ENCODE assay signal across 23 cellular contexts in genomic region chr13:109301711-109302110, GRCh38.
DNase-seq lines count a peak whose midpoint lies in the region; ATAC-seq and TF ChIP-seq lines count a peak whose summit lies in the region.
"Had no signal": no experiment of that assay in that cellular context is flagged by ENCODE, and none has a peak within 500 bp of the region (broad histone marks: within the 10 kb centered on the region; RNA-seq: fewer than 3 reads in every experiment).

No MANE protein-coding gene starts in this region.

- no peaks in the 10 kb centered on the region for H3K27me3 ChIP-seq in BE2C
- no peaks in the 10 kb centered on the region for H3K27me3 ChIP-seq in heart left ventricle

- H3K27me3 Mint-ChIP-seq in Calu3 (ENCODE audit: unreplicated experiment): no peaks in the 10 kb centered on the region
- no peaks in the 10 kb centered on the region for H3K27me3 Mint-ChIP-seq in effector memory CD8-positive, alpha-beta T cell

- 71 to 88% (median 78%) methylated on average over 2 to 5 of the region's 5 CpGs for WGBS in heart left ventricle, 4 donors

- DNase-seq in BE2C (peak; percentile 32), NCI-H1092 treated with DMSO at 0.1 percent for 48 hours (lab: John Stamatoyannopoulos, UW) (peak; percentile 28), NCI-H524 treated with DMSO at 0.1 percent for 48 hours (lab: John Stamatoyannopoulos, UW) (peak; percentile 98), cerebellum (ENCODE audit: low spot score) (peak; percentile 11), Calu3 (no peak), heart left ventricle (no peak)
- no peak for DNase-seq in effector memory CD8-positive, alpha-beta T cell
- DNase-seq: DMS79 treated with DMSO at 0.1 percent for 48 hours, H9, MM.1S, NCI-H1105 treated with DMSO at 0.1 percent for 48 hours, NCI-H2081 treated with DMSO at 0.1 percent for 48 hours, NCI-H2227 treated with DMSO at 0.1 percent for 48 hours, NCI-H510A, NCI-H774, OCI-M1, Right ventricle myocardium superior had no signal

- no peak for TF ChIP-seq CTCF in BE2C (IDR thresholded peaks at IDR 0.05; ENCODE audit: low read depth, low read length)
- no peak for TF ChIP-seq CTCF in Calu3 (IDR thresholded peaks at IDR 0.05; ENCODE audit: unreplicated experiment)
- no peak for TF ChIP-seq CTCF in heart left ventricle (IDR thresholded peaks at IDR 0.05)

- no peaks in the 10 kb centered on the region for H3K4me1 Mint-ChIP-seq in Calu3 (ENCODE audit: low read depth, unreplicated experiment)
- H3K4me1 Mint-ChIP-seq in effector memory CD8-positive, alpha-beta T cell (ENCODE audit: low read depth in 2 of 2): no peaks in the 10 kb centered on the region
- H3K4me1 Mint-ChIP-seq: CD14-positive monocyte had no signal

- no peak for ATAC-seq in HG03139 (IDR thresholded peaks at IDR 0.05; ENCODE audit: unreplicated experiment)
- ATAC-seq in effector memory CD8-positive, alpha-beta T cell (replicated peaks): no peak
- no peak for ATAC-seq in heart left ventricle
- ATAC-seq: HepG2, K562 had no signal

- TF ChIP-seq POLR2A in heart left ventricle (IDR thresholded peaks at IDR 0.05): no peak

- no peaks in the 10 kb centered on the region for H3K36me3 ChIP-seq in BE2C
- no peaks in the 10 kb centered on the region for H3K36me3 ChIP-seq in heart left ventricle

- CTCF ChIA-PET in Calu3 (lab: Charles Lee): interaction anchor here (0.6 kb wide), 1 partner anchor 10 kb away, joined by 6 read pairs; no protein-coding TSS in a partner anchor

- H3K27ac Mint-ChIP-seq in Calu3 (ENCODE audit: unreplicated experiment): no peak overlapping the region
- H3K27ac Mint-ChIP-seq in effector memory CD8-positive, alpha-beta T cell: no peak overlapping the region

- peaks cover 12% of the 10 kb centered on the region; the same call in 1 of the 2 replicates for H3K4me1 ChIP-seq in BE2C
- no peaks in the 10 kb centered on the region for H3K4me1 ChIP-seq in heart left ventricle

- BruUV-seq in Calu3 (replicated peaks; lab: Mats Ljungman, UMichigan): no TSS peak

- no peak overlapping the region for H3K27ac ChIP-seq in heart left ventricle
- H3K27ac ChIP-seq: HL-60, SK-N-MC had no signal

- H3K9me3 ChIP-seq in BE2C (no peaks in the 10 kb centered on the region), heart left ventricle (no peaks in the 10 kb centered on the region)

- intact Hi-C loops in Calu3 (cut with micrococcal nuclease; ENCODE audit: unreplicated experiment): no loop called here
- intact Hi-C loops in heart left ventricle (cut with DNase I): no loop called here

- H3K4me3 Mint-ChIP-seq in Calu3 (ENCODE audit: low read depth, unreplicated experiment): no peak overlapping the region
- H3K4me3 Mint-ChIP-seq in effector memory CD8-positive, alpha-beta T cell: no peak overlapping the region
- H3K4me3 Mint-ChIP-seq: CD14-positive monocyte, H9 had no signal

- H3K9me3 Mint-ChIP-seq in Calu3 (ENCODE audit: low read depth, unreplicated experiment): no peaks in the 10 kb centered on the region
- H3K9me3 Mint-ChIP-seq in effector memory CD8-positive, alpha-beta T cell: peaks cover 0 to 4% of the 10 kb centered on the region in 2 donors
- H3K9me3 Mint-ChIP-seq: H9 had no signal

- no peak overlapping the region for H3K4me3 ChIP-seq in BE2C (ENCODE audit: low read depth, low read length)
- no peak overlapping the region for H3K4me3 ChIP-seq in heart left ventricle
- H3K4me3 ChIP-seq: K562, SK-N-MC had no signal

- no peaks in the 10 kb centered on the region for H3K36me3 Mint-ChIP-seq in Calu3 (ENCODE audit: insufficient read depth, unreplicated experiment)
- no peaks in the 10 kb centered on the region for H3K36me3 Mint-ChIP-seq in effector memory CD8-positive, alpha-beta T cell (ENCODE audit: insufficient read depth)
- H3K36me3 Mint-ChIP-seq: CD14-positive monocyte had no signal

Comparison
In these comparisons a context has a peak if more than half of its experiments do, and no peak if none do; other contexts are left out.
1. DNase-seq: peak in BE2C (single experiment), NCI-H1092 treated with DMSO at 0.1 percent for 48 hours (single experiment), NCI-H524 treated with DMSO at 0.1 percent for 48 hours (single experiment) and cerebellum (single experiment); none in Calu3 (single experiment), effector memory CD8-positive, alpha-beta T cell (0 of 3) and heart left ventricle (0 of 5).